Comparison of ENCODE assay signal across 13 cellular contexts in genomic region chrX:112941209-112941788, GRCh38.
DNase-seq lines count a peak whose midpoint lies in the region; ATAC-seq and TF ChIP-seq lines count a peak whose summit lies in the region.
"Had no signal": no experiment of that assay in that cellular context is flagged by ENCODE, and none has a peak within 500 bp of the region (broad histone marks: within the 10 kb centered on the region; RNA-seq: fewer than 3 reads in every experiment).

No MANE protein-coding gene starts in this region.

- peak; percentile 89 for ATAC-seq in GM18517 (IDR thresholded peaks at IDR 0.05; ENCODE audit: unreplicated experiment)
- peak; percentile 67 for ATAC-seq in HG02759 (IDR thresholded peaks at IDR 0.05; ENCODE audit: unreplicated experiment)
- no peak for ATAC-seq in HG03045 (IDR thresholded peaks at IDR 0.05; ENCODE audit: unreplicated experiment)

- no peak overlapping the region for H3K4me2 ChIP-seq in PC-9

- H3K27me3 ChIP-seq in PC-9 (ENCODE audit: insufficient read depth, low read depth), result no peaks in the 10 kb centered on the region
- H3K27me3 ChIP-seq: brain microvascular endothelial cell had no signal

- POLR2A ChIA-PET in PC-9 (lab: Charles Lee; ENCODE audit: unreplicated experiment), result no interaction called here

- H2AFZ ChIP-seq in PC-9, result no peak overlapping the region

- no TSS peak for BruUV-seq in PC-9 (replicated peaks; lab: Mats Ljungman, UMichigan)

- no peaks in the 10 kb centered on the region for H3F3A ChIP-seq in PC-9 (ENCODE audit: insufficient read depth, low read depth)

- intact Hi-C loops in PC-9 (cut with micrococcal nuclease; ENCODE audit: unreplicated experiment), result loop anchor here (1.0 to 10.0 kb wide), 4 partner anchors 60 to 429 kb away; no protein-coding TSS in a partner anchor

- TF ChIP-seq CTCF in PC-9 (conservative IDR thresholded peaks at IDR 0.05), result peak; percentile 42; the same call in 1 of the 2 replicates

- H3K36me3 ChIP-seq in PC-9 (ENCODE audit: low read depth), result no peaks in the 10 kb centered on the region
- H3K36me3 ChIP-seq: brain microvascular endothelial cell had no signal

- no peak overlapping the region for H3K4me3 ChIP-seq in PC-9

- no peak for DNase-seq in PC-9
- DNase-seq in pons (ENCODE audit: low spot score), result peak; percentile 10
- DNase-seq in NCI-H82 (lab: John Stamatoyannopoulos, UW), result no peak
- no peak for DNase-seq in NCI-H524 (lab: John Stamatoyannopoulos, UW)
- DNase-seq in GM19240 (ENCODE audit: insufficient read length, low spot score), result no peak
- DNase-seq: activated CD4-positive, alpha-beta memory T cell treated with anti-CD3 and anti-CD28 coated beads, Interleukin-2, amount 10 ng/mL, durations not matched to agents 7 days and 5 days; brain microvascular endothelial cell; hippocampal formation; NK-92 treated with Interleukin-12 subunit alpha and Interleukin-12 subunit beta, amount 100 ng/mL, for 24 hours; nucleus accumbens had no signal

- no peaks in the 10 kb centered on the region for H3K9me2 ChIP-seq in PC-9 (ENCODE audit: insufficient read depth)

- no peaks in the 10 kb centered on the region for H3K79me2 ChIP-seq in PC-9 (ENCODE audit: low read depth)

- H3K4me1 ChIP-seq in PC-9 (replicated peaks; ENCODE audit: insufficient read depth), result no peaks in the 10 kb centered on the region

- CTCF ChIA-PET in PC-9 (lab: Charles Lee), result interaction anchor here (0.6 to 1.1 kb wide), 3 partner anchors 15 to 28 kb away, joined by 3 to 16 read pairs (median 9); no protein-coding TSS in a partner anchor

- H4K20me1 ChIP-seq in PC-9 (ENCODE audit: insufficient read depth), result no peaks in the 10 kb centered on the region

- H3K9me3 ChIP-seq in PC-9 (ENCODE audit: insufficient read depth, low read depth), result no peaks in the 10 kb centered on the region

- H3K27ac ChIP-seq in PC-9, result no peak overlapping the region
- H3K27ac ChIP-seq: brain microvascular endothelial cell had no signal
